16 cellular contexts compared by ENCODE assay signal in genomic region chr9:84166828-84167400, GRCh38.
DNase-seq lines count a peak whose midpoint lies in the region; ATAC-seq and TF ChIP-seq lines count a peak whose summit lies in the region.
"Had no signal": no experiment of that assay in that cellular context is flagged by ENCODE, and none has a peak within 500 bp of the region (broad histone marks: within the 10 kb centered on the region; RNA-seq: fewer than 3 reads in every experiment).

No MANE protein-coding gene starts in this region.

- H3K4me1 ChIP-seq in GM23338 (ENCODE audit: insufficient read depth) = no peaks in the 10 kb centered on the region
- H3K4me1 ChIP-seq in spleen = peaks cover 0 to 5% (median 0%) of the 10 kb centered on the region in 6 donors
- H3K4me1 ChIP-seq in OCI-LY7 (ENCODE audit: insufficient read depth, low read length, poor library complexity, severe bottlenecking) = no peaks in the 10 kb centered on the region

- no peak overlapping the region for H3K4me2 ChIP-seq in GM23338
- no peak overlapping the region for H3K4me2 ChIP-seq in OCI-LY7 (ENCODE audit: low read length)

- no peaks in the 10 kb centered on the region for H3K27me3 ChIP-seq in GM23338 (ENCODE audit: insufficient read depth)
- no peaks in the 10 kb centered on the region for H3K27me3 ChIP-seq in spleen (replicated peaks in 1 of 7)
- H3K27me3 ChIP-seq: Peyer's patch had no signal

- H3K36me3 Mint-ChIP-seq in GM23338 (ENCODE audit: low read depth) = no peaks in the 10 kb centered on the region
- H3K36me3 Mint-ChIP-seq in glutamatergic neuron (ENCODE audit: unreplicated experiment) = no peaks in the 10 kb centered on the region
- H3K36me3 Mint-ChIP-seq: IgD-negative memory B cell had no signal

- H3K27me3 Mint-ChIP-seq in GM23338 (ENCODE audit: insufficient read depth, low read depth, poor library complexity) = no peaks in the 10 kb centered on the region
- H3K27me3 Mint-ChIP-seq in glutamatergic neuron (ENCODE audit: unreplicated experiment) = peaks cover 15% of the 10 kb centered on the region

- TF ChIP-seq CTCF in GM23338 (conservative IDR thresholded peaks at IDR 0.05; ENCODE audit: low read depth in 2 of 2) (no peak), glutamatergic neuron (IDR thresholded peaks at IDR 0.05; ENCODE audit: partially characterized antibody, unreplicated experiment) (no peak), spleen (IDR thresholded peaks at IDR 0.05 in 8 of 11, conservative IDR thresholded peaks at IDR 0.05 in 3 of 11) (no peak), OCI-LY7 (conservative IDR thresholded peaks at IDR 0.05; ENCODE audit: low read length) (no peak)

- no peak for TF ChIP-seq POLR2A in spleen (IDR thresholded peaks at IDR 0.05)

- H3K9me3 ChIP-seq in spleen (no peaks in the 10 kb centered on the region), OCI-LY7 (ENCODE audit: low read length) (no peaks in the 10 kb centered on the region)
- H3K9me3 ChIP-seq: HAP-1, Peyer's patch had no signal

- DNase-seq in DMS 273 (lab: John Stamatoyannopoulos, UW; ENCODE audit: unreplicated experiment) = peak; percentile 47
- DNase-seq in DMS 273 treated with DMSO at 0.1 percent for 48 hours (lab: John Stamatoyannopoulos, UW) = no peak
- no peak for DNase-seq in GM23338 (ENCODE audit: low spot score)
- peak; percentile 55 for DNase-seq in NCI-H2196 treated with DMSO at 0.1 percent for 48 hours (lab: John Stamatoyannopoulos, UW; ENCODE audit: unreplicated experiment)
- DNase-seq in glutamatergic neuron = no peak
- DNase-seq in spleen = no peak
- no peak for DNase-seq in OCI-LY7 (ENCODE audit: low spot score)
- DNase-seq: MV-4-11, NCI-H146, NCI-H226, Peyer's patch, SHP77 treated with DMSO at 0.1 percent for 48 hours had no signal

- no TSS peak for BruUV-seq in OCI-LY7 (replicated peaks; lab: Mats Ljungman, UMichigan)

- 72 to 79% (median 76%) methylated on average over 15 of the region's 15 CpGs for WGBS in spleen, 5 donors

- H3K9me3 Mint-ChIP-seq in GM23338 (no peaks in the 10 kb centered on the region), glutamatergic neuron (ENCODE audit: unreplicated experiment) (peaks cover 13% of the 10 kb centered on the region)
- H3K9me3 Mint-ChIP-seq: IgD-negative memory B cell had no signal

- H4K20me1 ChIP-seq in GM23338 (replicated peaks; ENCODE audit: insufficient read depth) (no peaks in the 10 kb centered on the region), OCI-LY7 (ENCODE audit: insufficient read depth, low read length) (no peaks in the 10 kb centered on the region)

- CTCF ChIA-PET in OCI-LY7 (lab: Charles Lee; ENCODE audit: unreplicated experiment) = no interaction called here

- H3K79me2 ChIP-seq in GM23338 (replicated peaks; ENCODE audit: insufficient read depth) (no peaks in the 10 kb centered on the region), OCI-LY7 (ENCODE audit: insufficient read depth, low read depth, low read length) (no peaks in the 10 kb centered on the region)

- no peaks in the 10 kb centered on the region for H3F3A ChIP-seq in GM23338 (replicated peaks; ENCODE audit: low read depth)

- H3K27ac ChIP-seq in GM23338 (ENCODE audit: low read depth) = no peak overlapping the region
- H3K27ac ChIP-seq in spleen = no peak overlapping the region
- H3K27ac ChIP-seq in OCI-LY7 (ENCODE audit: low read depth, low read length, poor library complexity, severe bottlenecking) = no peak overlapping the region
- H3K27ac ChIP-seq: 22Rv1, Peyer's patch had no signal

- intact Hi-C loops in spleen (cut with DNase I; ENCODE audit: low total_unique reads) = no loop called here
- intact Hi-C loops in OCI-LY7 (cut with micrococcal nuclease; ENCODE audit: unreplicated experiment) = no loop called here

- H3K36me3 ChIP-seq in GM23338 (ENCODE audit: insufficient read depth) (no peaks in the 10 kb centered on the region), spleen (no peaks in the 10 kb centered on the region), OCI-LY7 (ENCODE audit: insufficient read depth, low read length) (no peaks in the 10 kb centered on the region)
- H3K36me3 ChIP-seq: HAP-1, Peyer's patch had no signal

- H3K4me3 Mint-ChIP-seq in GM23338 (no peak overlapping the region), glutamatergic neuron (ENCODE audit: unreplicated experiment) (no peak overlapping the region)
- H3K4me3 Mint-ChIP-seq: IgD-negative memory B cell had no signal

- H3K27ac Mint-ChIP-seq in GM23338 (no peak overlapping the region), glutamatergic neuron (ENCODE audit: unreplicated experiment) (peak overlapping the region; percentile 65)
- H3K27ac Mint-ChIP-seq: IgD-negative memory B cell had no signal

- peaks cover 7% of the 10 kb centered on the region for H3K4me1 Mint-ChIP-seq in GM23338
- peaks cover 47% of the 10 kb centered on the region for H3K4me1 Mint-ChIP-seq in glutamatergic neuron (ENCODE audit: low read depth, unreplicated experiment)
- H3K4me1 Mint-ChIP-seq: IgD-negative memory B cell had no signal

- H3K4me3 ChIP-seq in GM23338 (no peak overlapping the region), spleen (no peak overlapping the region), OCI-LY7 (ENCODE audit: low read depth, low read length, poor library complexity, severe bottlenecking) (no peak overlapping the region)
- H3K4me3 ChIP-seq: HAP-1, Peyer's patch had no signal

- POLR2A ChIA-PET in OCI-LY7 (lab: Charles Lee) = no interaction called here

- peak overlapping the region; percentile 88 for H2AFZ ChIP-seq in GM23338
- H2AFZ ChIP-seq in OCI-LY7 (ENCODE audit: low read length) = no peak overlapping the region

- no peaks in the 10 kb centered on the region for H3K9me2 ChIP-seq in GM23338 (ENCODE audit: insufficient read depth)
- H3K9me2 ChIP-seq in OCI-LY7 (ENCODE audit: insufficient read depth, low read length) = 0 out of 2 replicates have a peak, but pooled peaks cover 3% of the 10 kb centered on the region

- ATAC-seq in GM23338 (no peak), GM18909 (IDR thresholded peaks at IDR 0.05; ENCODE audit: poor library complexity, unreplicated experiment) (no peak)

TF ChIP-seq in GM23338, 12 proteins besides CTCF, POLR2A, EP300 and RAD21 (continues in another document):
- TF ChIP-seq REST (IDR thresholded peaks at IDR 0.05; ENCODE audit: unreplicated experiment) (no peak), ETS1 (IDR thresholded peaks at IDR 0.05) (no peak), POLR2AphosphoS5 (IDR thresholded peaks at IDR 0.05; ENCODE audit: low read depth) (no peak), EZH2phosphoT487 (IDR thresholded peaks at IDR 0.05; ENCODE audit: unreplicated experiment) (no peak)

Comparison
In these comparisons a context has a peak if more than half of its experiments do, and no peak if none do; other contexts are left out.
1. DNase-seq: peak in DMS 273 (single experiment) and NCI-H2196 treated with DMSO at 0.1 percent for 48 hours (single experiment); none in DMS 273 treated with DMSO at 0.1 percent for 48 hours (single experiment), GM23338 (single experiment), glutamatergic neuron (single experiment), spleen (single experiment) and OCI-LY7 (single experiment).